ENCODE assay signal across 13 cellular contexts in genomic region chr11:45930951-45931563, GRCh38. TPM values are rescaled to one million over a fixed set of nuclear protein-coding genes. Genes with fewer than 3 reads are reported as not detected.
A peak's percentile ranks its signal among the peaks of the same experiment; 100 is the strongest.
DNase-seq lines count a peak whose midpoint lies in the region; ATAC-seq, FAIRE-seq and TF ChIP-seq lines count a peak whose summit lies in the region.
"Had no signal": no experiment of that assay in that cellular context is flagged by ENCODE, and none has a peak within 500 bp of the region (broad histone marks: within the 10 kb centered on the region; RNA-seq: fewer than 3 reads in every experiment).

No MANE protein-coding gene starts in this region.

- BruUV-seq in OCI-LY7 (replicated peaks; lab: Mats Ljungman, UMichigan) = no TSS peak

- H3K9me3 Mint-ChIP-seq in T-helper 2 cell treated with Interferon-gamma antibody and Interleukin-4, amounts not matched to agents 5 μg/mL and 100 μg/mL, for 36 hours = no peaks in the 10 kb centered on the region
- no peaks in the 10 kb centered on the region for H3K9me3 Mint-ChIP-seq in stimulated activated memory B cell treated with anti-CD40 and anti-IgM and Interleukin-4, amounts not matched to agents 10 μg/mL and 1 μg/mL and 100 μg/mL, for 72 hours

- peak overlapping the region; percentile 72 for H3K4me3 ChIP-seq in OCI-LY7 (ENCODE audit: low read depth, low read length, poor library complexity, severe bottlenecking)
- H3K4me3 ChIP-seq: right lobe of liver had no signal

- no peak for ATAC-seq in stimulated activated memory B cell treated with anti-CD40 and anti-IgM and Interleukin-4, amounts not matched to agents 10 μg/mL and 1 μg/mL and 100 μg/mL, for 72 hours
- ATAC-seq in HG02970 (IDR thresholded peaks at IDR 0.05; ENCODE audit: low FRiP score, unreplicated experiment) = no peak
- ATAC-seq: right lobe of liver had no signal

- intact Hi-C loops in OCI-LY7 (cut with micrococcal nuclease; ENCODE audit: unreplicated experiment) = loop anchor here (1.0 to 2.0 kb wide), 3 partner anchors 13 to 190 kb away; partner anchors contain the start of gene PHF21A

- H3K4me1 Mint-ChIP-seq in T-helper 2 cell treated with Interferon-gamma antibody and Interleukin-4, amounts not matched to agents 5 μg/mL and 100 μg/mL, for 36 hours (ENCODE audit: low read depth) = peaks cover 21% of the 10 kb centered on the region
- H3K4me1 Mint-ChIP-seq in stimulated activated memory B cell treated with anti-CD40 and anti-IgM and Interleukin-4, amounts not matched to agents 10 μg/mL and 1 μg/mL and 100 μg/mL, for 72 hours = peaks cover 92% of the 10 kb centered on the region

- H3K79me2 ChIP-seq in OCI-LY7 (ENCODE audit: insufficient read depth, low read depth, low read length) = peaks cover 19% of the 10 kb centered on the region

- POLR2A ChIA-PET in OCI-LY7 (lab: Charles Lee) = interaction anchor here (0.5 to 3.1 kb wide), 7 partner anchors 8 to 1374 kb away, joined by 3 to 33 read pairs (median 4); partner anchors contain the start of gene PEX16

- CTCF ChIA-PET in OCI-LY7 (lab: Charles Lee; ENCODE audit: unreplicated experiment) = interaction anchor here (0.6 to 1.7 kb wide), 2 partner anchors 13 to 83 kb away, joined by 7 to 10 read pairs; no protein-coding TSS in a partner anchor

- H3K27me3 Mint-ChIP-seq in T-helper 2 cell treated with Interferon-gamma antibody and Interleukin-4, amounts not matched to agents 5 μg/mL and 100 μg/mL, for 36 hours (ENCODE audit: low read depth) = no peaks in the 10 kb centered on the region
- no peaks in the 10 kb centered on the region for H3K27me3 Mint-ChIP-seq in stimulated activated memory B cell treated with anti-CD40 and anti-IgM and Interleukin-4, amounts not matched to agents 10 μg/mL and 1 μg/mL and 100 μg/mL, for 72 hours

- H3K4me2 ChIP-seq in OCI-LY7 (ENCODE audit: low read length) = peak overlapping the region; percentile 86

- FAIRE-seq in D721Med (lab: Jason Lieb, UNC) = no peak
- FAIRE-seq: TTC549 had no signal

- peaks cover 26% of the 10 kb centered on the region for H3K36me3 ChIP-seq in OCI-LY7 (ENCODE audit: insufficient read depth, low read length)

- H3K9me3 ChIP-seq in OCI-LY7 (ENCODE audit: low read length) = no peaks in the 10 kb centered on the region
- H3K9me3 ChIP-seq: right lobe of liver had no signal

- H3K27ac ChIP-seq in OCI-LY7 (ENCODE audit: low read depth, low read length, poor library complexity, severe bottlenecking) = peak overlapping the region; percentile 95
- H3K27ac ChIP-seq in epithelial cell of prostate = peak overlapping the region; percentile 93
- H3K27ac ChIP-seq: right lobe of liver had no signal

- peaks cover 72% of the 10 kb centered on the region for H3K4me1 ChIP-seq in OCI-LY7 (ENCODE audit: insufficient read depth, low read length, poor library complexity, severe bottlenecking)

- peaks cover 14% of the 10 kb centered on the region for H3K36me3 Mint-ChIP-seq in T-helper 2 cell treated with Interferon-gamma antibody and Interleukin-4, amounts not matched to agents 5 μg/mL and 100 μg/mL, for 36 hours (ENCODE audit: low read depth)
- H3K36me3 Mint-ChIP-seq in stimulated activated memory B cell treated with anti-CD40 and anti-IgM and Interleukin-4, amounts not matched to agents 10 μg/mL and 1 μg/mL and 100 μg/mL, for 72 hours = peaks cover 33% of the 10 kb centered on the region

- no peaks in the 10 kb centered on the region for H4K20me1 ChIP-seq in OCI-LY7 (ENCODE audit: insufficient read depth, low read length)

- H3K4me3 Mint-ChIP-seq in T-helper 2 cell treated with Interferon-gamma antibody and Interleukin-4, amounts not matched to agents 5 μg/mL and 100 μg/mL, for 36 hours = peak overlapping the region; percentile 69
- H3K4me3 Mint-ChIP-seq in stimulated activated memory B cell treated with anti-CD40 and anti-IgM and Interleukin-4, amounts not matched to agents 10 μg/mL and 1 μg/mL and 100 μg/mL, for 72 hours = peak overlapping the region; percentile 79

- peak overlapping the region; percentile 88 for H3K27ac Mint-ChIP-seq in T-helper 2 cell treated with Interferon-gamma antibody and Interleukin-4, amounts not matched to agents 5 μg/mL and 100 μg/mL, for 36 hours
- H3K27ac Mint-ChIP-seq in stimulated activated memory B cell treated with anti-CD40 and anti-IgM and Interleukin-4, amounts not matched to agents 10 μg/mL and 1 μg/mL and 100 μg/mL, for 72 hours = peak overlapping the region; percentile 94

- no peaks in the 10 kb centered on the region for H3K9me2 ChIP-seq in OCI-LY7 (ENCODE audit: insufficient read depth, low read length)

- no peak overlapping the region for H2AFZ ChIP-seq in OCI-LY7 (ENCODE audit: low read length)

- TF ChIP-seq CTCF in OCI-LY7 (conservative IDR thresholded peaks at IDR 0.05; ENCODE audit: low read length) = no peak
- no peak for TF ChIP-seq CTCF in D721Med (IDR thresholded peaks at IDR 0.05; ENCODE audit: insufficient read depth, missing control alignments)

- no peak for DNase-seq in T-helper 2 cell treated with Interferon-gamma antibody and Interleukin-4, amounts not matched to agents 5 μg/mL and 100 μg/mL, for 36 hours (ENCODE audit: low spot score)
- no peak for DNase-seq in T-helper 2 cell
- no peak for DNase-seq in OCI-LY7 (ENCODE audit: low spot score)
- peak; percentile 82 for DNase-seq in epithelial cell of prostate (ENCODE audit: low read depth, low spot score)
- no peak for DNase-seq in activated effector memory CD4-positive, alpha-beta T cell treated with Interleukin-2 at 50 U/mL for 16 hours
- no peak for DNase-seq in D721Med (ENCODE audit: insufficient read length, low spot score)
- DNase-seq: KG1, right lobe of liver had no signal

RNA-seq across cellular contexts. Expression of gene LARGE2, which starts 8.6 kb away (rescaled TPM):
- total RNA-seq in OCI-LY7 (2014; rRNA removed; shearing (Covaris generic)) = 0.08 and 0.60 TPM in 2 replicates
- 1.00 and 1.3 TPM in 2 replicates for total RNA-seq in OCI-LY7 (2022)
- total RNA-seq: cerebellum had no signal

RNA-seq across cellular contexts. Expression of gene PEX16, which starts 13.4 kb away (rescaled TPM):
- total RNA-seq in OCI-LY7 (2014; rRNA removed; shearing (Covaris generic)) = 41.0 TPM in 2 replicates
- 42.1 and 43.9 TPM in 2 replicates for total RNA-seq in OCI-LY7 (2022)

RNA-seq across cellular contexts. Expression of gene FREY1, which starts 24.0 kb away (rescaled TPM):
- total RNA-seq in OCI-LY7 (2014; rRNA removed; shearing (Covaris generic)) = 2.4 and 3.3 TPM in 2 replicates
- total RNA-seq in OCI-LY7 (2022) = 3.7 and 4.3 TPM in 2 replicates
- total RNA-seq: mucosa of gallbladder had no signal

RNA-seq across cellular contexts. Expression of gene MAPK8IP1, which starts 45.6 kb away (rescaled TPM):
- 2.2 and 2.9 TPM in 2 replicates for total RNA-seq in OCI-LY7 (2014; rRNA removed; shearing (Covaris generic))
- total RNA-seq in OCI-LY7 (2022) = 1.5 and 2.2 TPM in 2 replicates
